ENCODE assay signal across 1 cellular context in the genomic region with DNA sequence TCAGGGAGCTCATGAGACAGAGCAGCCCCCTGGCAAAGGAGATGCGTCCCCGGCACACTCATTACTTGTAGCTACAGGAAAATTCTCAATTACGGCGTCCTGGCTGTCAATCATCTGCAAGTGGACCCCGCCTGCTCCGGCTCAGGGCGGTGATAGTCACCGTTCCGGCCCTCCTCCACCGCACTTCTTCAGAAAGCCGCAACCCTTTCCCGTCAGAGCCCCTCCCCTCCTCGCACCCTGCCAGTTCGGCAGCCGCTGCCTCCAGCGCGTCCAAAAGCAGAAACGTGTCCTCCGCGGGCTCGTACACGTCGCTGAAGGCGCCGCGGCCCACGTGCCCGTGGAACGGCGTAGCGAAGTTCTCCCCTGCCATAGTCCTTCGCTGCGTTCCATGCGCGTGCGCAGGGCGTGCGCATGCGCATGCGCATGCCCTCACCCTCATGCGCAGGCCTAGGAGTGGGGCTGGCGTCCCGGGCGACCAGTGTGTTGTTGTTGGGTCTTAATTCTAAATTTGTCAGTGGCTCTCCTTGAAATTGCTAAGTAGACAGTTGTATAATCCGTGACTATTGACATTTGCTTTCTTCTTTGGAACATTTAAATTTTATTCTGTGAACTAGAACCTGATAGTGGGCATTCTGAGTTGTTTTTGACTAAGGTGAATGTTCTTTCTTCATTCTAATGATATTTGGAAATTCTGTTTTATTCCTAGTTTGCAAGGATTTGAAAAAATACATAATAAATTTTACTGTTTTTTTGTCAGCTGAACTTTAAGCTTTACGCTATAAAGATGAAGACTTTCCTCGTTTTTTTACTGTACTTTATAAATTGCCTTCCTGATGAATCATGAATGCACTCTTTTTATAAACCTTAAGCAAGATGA.
TF ChIP-seq lines count a peak whose summit lies in the region.

No MANE protein-coding gene starts in this region.

TF ChIP-seq in HepG2, 621 proteins besides CTCF, POLR2A, EP300 and RAD21 (continued from another document and continues in another):
- TF ChIP-seq, protein P1, sequence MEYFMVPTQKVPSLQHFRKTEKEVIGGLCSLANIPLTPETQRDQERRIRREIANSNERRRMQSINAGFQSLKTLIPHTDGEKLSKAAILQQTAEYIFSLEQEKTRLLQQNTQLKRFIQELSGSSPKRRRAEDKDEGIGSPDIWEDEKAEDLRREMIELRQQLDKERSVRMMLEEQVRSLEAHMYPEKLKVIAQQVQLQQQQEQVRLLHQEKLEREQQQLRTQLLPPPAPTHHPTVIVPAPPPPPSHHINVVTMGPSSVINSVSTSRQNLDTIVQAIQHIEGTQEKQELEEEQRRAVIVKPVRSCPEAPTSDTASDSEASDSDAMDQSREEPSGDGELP (IDR thresholded peaks at IDR 0.05; ENCODE audit: borderline replicate concordance, low read depth) = no peak
- no peak; the same call in 1 of the 2 replicates for TF ChIP-seq KDM1A (CRISPR knock-in tag; IDR thresholded peaks at IDR 0.05)
- peak; percentile 67; the same call in 1 of the 2 replicates for TF ChIP-seq KLF9 (CRISPR knock-in tag; IDR thresholded peaks at IDR 0.05; ENCODE audit: low read depth)
- TF ChIP-seq, protein P2, sequence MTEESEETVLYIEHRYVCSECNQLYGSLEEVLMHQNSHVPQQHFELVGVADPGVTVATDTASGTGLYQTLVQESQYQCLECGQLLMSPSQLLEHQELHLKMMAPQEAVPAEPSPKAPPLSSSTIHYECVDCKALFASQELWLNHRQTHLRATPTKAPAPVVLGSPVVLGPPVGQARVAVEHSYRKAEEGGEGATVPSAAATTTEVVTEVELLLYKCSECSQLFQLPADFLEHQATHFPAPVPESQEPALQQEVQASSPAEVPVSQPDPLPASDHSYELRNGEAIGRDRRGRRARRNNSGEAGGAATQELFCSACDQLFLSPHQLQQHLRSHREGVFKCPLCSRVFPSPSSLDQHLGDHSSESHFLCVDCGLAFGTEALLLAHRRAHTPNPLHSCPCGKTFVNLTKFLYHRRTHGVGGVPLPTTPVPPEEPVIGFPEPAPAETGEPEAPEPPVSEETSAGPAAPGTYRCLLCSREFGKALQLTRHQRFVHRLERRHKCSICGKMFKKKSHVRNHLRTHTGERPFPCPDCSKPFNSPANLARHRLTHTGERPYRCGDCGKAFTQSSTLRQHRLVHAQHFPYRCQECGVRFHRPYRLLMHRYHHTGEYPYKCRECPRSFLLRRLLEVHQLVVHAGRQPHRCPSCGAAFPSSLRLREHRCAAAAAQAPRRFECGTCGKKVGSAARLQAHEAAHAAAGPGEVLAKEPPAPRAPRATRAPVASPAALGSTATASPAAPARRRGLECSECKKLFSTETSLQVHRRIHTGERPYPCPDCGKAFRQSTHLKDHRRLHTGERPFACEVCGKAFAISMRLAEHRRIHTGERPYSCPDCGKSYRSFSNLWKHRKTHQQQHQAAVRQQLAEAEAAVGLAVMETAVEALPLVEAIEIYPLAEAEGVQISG (CRISPR knock-in tag; IDR thresholded peaks at IDR 0.05) = peak; percentile 91
- peak; percentile 61; the same call in 1 of the 2 replicates for TF ChIP-seq ZNF644 (CRISPR knock-in tag; IDR thresholded peaks at IDR 0.05; ENCODE audit: low read depth)
- peak; percentile 71 for TF ChIP-seq RARA (CRISPR knock-in tag; IDR thresholded peaks at IDR 0.05)
- peak; percentile 54; the same call in 1 of the 2 replicates for TF ChIP-seq RCOR2 (CRISPR knock-in tag; IDR thresholded peaks at IDR 0.05)
- TF ChIP-seq, protein P3, sequence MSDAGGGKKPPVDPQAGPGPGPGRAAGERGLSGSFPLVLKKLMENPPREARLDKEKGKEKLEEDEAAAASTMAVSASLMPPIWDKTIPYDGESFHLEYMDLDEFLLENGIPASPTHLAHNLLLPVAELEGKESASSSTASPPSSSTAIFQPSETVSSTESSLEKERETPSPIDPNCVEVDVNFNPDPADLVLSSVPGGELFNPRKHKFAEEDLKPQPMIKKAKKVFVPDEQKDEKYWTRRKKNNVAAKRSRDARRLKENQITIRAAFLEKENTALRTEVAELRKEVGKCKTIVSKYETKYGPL (CRISPR knock-in tag; IDR thresholded peaks at IDR 0.05) = peak; percentile 83; the same call in 1 of the 2 replicates
- TF ChIP-seq, protein P4, sequence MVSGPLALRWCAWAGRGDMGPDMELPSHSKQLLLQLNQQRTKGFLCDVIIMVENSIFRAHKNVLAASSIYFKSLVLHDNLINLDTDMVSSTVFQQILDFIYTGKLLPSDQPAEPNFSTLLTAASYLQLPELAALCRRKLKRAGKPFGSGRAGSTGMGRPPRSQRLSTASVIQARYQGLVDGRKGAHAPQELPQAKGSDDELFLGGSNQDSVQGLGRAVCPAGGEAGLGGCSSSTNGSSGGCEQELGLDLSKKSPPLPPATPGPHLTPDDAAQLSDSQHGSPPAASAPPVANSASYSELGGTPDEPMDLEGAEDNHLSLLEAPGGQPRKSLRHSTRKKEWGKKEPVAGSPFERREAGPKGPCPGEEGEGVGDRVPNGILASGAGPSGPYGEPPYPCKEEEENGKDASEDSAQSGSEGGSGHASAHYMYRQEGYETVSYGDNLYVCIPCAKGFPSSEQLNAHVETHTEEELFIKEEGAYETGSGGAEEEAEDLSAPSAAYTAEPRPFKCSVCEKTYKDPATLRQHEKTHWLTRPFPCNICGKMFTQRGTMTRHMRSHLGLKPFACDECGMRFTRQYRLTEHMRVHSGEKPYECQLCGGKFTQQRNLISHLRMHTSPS (CRISPR knock-in tag; IDR thresholded peaks at IDR 0.05; ENCODE audit: low read depth) = peak; percentile 76
- TF ChIP-seq, protein P5, sequence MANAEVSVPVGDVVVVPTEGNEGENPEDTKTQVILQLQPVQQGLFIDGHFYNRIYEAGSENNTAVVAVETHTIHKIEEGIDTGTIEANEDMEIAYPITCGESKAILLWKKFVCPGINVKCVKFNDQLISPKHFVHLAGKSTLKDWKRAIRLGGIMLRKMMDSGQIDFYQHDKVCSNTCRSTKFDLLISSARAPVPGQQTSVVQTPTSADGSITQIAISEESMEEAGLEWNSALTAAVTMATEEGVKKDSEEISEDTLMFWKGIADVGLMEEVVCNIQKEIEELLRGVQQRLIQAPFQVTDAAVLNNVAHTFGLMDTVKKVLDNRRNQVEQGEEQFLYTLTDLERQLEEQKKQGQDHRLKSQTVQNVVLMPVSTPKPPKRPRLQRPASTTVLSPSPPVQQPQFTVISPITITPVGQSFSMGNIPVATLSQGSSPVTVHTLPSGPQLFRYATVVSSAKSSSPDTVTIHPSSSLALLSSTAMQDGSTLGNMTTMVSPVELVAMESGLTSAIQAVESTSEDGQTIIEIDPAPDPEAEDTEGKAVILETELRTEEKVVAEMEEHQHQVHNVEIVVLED (CRISPR knock-in tag; IDR thresholded peaks at IDR 0.05; ENCODE audit: borderline replicate concordance) = peak; percentile 89
- TF ChIP-seq CEBPB (IDR thresholded peaks at IDR 0.05; ENCODE audit: borderline replicate concordance, low read depth, low read length) = no peak
- peak; percentile 59; the same call in 1 of the 2 replicates for TF ChIP-seq TRIM24 (CRISPR knock-in tag; IDR thresholded peaks at IDR 0.05)
- TF ChIP-seq, protein P6, sequence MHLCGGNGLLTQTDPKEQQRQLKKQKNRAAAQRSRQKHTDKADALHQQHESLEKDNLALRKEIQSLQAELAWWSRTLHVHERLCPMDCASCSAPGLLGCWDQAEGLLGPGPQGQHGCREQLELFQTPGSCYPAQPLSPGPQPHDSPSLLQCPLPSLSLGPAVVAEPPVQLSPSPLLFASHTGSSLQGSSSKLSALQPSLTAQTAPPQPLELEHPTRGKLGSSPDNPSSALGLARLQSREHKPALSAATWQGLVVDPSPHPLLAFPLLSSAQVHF (CRISPR knock-in tag; IDR thresholded peaks at IDR 0.05) = peak; percentile 97
- peak; percentile 100 for TF ChIP-seq ZNF607 (CRISPR knock-in tag; IDR thresholded peaks at IDR 0.05; ENCODE audit: borderline replicate concordance)
- TF ChIP-seq SIX4 (CRISPR knock-in tag; IDR thresholded peaks at IDR 0.05) = peak; percentile 71
- TF ChIP-seq, protein P7, sequence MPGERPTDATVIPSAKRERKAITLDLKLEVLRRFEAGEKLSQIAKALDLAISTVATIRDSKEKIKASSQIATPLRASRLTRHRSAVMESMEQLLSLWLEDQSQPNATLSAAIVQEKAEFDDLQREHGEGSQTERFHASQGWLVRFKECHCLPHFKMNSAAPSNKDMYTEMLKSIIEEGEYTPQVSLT (CRISPR knock-in tag; IDR thresholded peaks at IDR 0.05; ENCODE audit: borderline replicate concordance, low read depth) = peak; percentile 60; the same call in 1 of the 2 replicates
- TF ChIP-seq ELF3 (CRISPR knock-in tag; IDR thresholded peaks at IDR 0.05) = peak; percentile 78
- TF ChIP-seq, protein P8, sequence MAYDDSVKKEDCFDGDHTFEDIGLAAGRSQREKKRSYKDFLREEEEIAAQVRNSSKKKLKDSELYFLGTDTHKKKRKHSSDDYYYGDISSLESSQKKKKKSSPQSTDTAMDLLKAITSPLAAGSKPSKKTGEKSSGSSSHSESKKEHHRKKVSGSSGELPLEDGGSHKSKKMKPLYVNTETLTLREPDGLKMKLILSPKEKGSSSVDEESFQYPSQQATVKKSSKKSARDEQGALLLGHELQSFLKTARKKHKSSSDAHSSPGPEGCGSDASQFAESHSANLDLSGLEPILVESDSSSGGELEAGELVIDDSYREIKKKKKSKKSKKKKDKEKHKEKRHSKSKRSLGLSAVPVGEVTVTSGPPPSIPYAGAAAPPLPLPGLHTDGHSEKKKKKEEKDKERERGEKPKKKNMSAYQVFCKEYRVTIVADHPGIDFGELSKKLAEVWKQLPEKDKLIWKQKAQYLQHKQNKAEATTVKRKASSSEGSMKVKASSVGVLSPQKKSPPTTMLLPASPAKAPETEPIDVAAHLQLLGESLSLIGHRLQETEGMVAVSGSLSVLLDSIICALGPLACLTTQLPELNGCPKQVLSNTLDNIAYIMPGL (CRISPR knock-in tag; IDR thresholded peaks at IDR 0.05; ENCODE audit: borderline replicate concordance in 1 of 2, low read depth in 1 of 2) = peak; percentile 84 to 89
- no peak; the same call in 1 of the 2 replicates for TF ChIP-seq ZNF234 (CRISPR knock-in tag; conservative IDR thresholded peaks at IDR 0.05)
- peak; percentile 82; the same call in 1 of the 2 replicates for TF ChIP-seq BRCA1 (CRISPR knock-in tag; IDR thresholded peaks at IDR 0.05)
- 0 out of 2 replicates have a peak, but pooled peaks have one; percentile 67 for TF ChIP-seq MIXL1 (CRISPR knock-in tag; IDR thresholded peaks at IDR 0.05)
- TF ChIP-seq FOXA1 (IDR thresholded peaks at IDR 0.05) = no peak
- peak; percentile 41 for TF ChIP-seq FOXA1 (CRISPR knock-in tag; IDR thresholded peaks at IDR 0.05)
- TF ChIP-seq HDAC2 (CRISPR knock-in tag; IDR thresholded peaks at IDR 0.05) = peak; percentile 87
- TF ChIP-seq NR1H2 (CRISPR knock-in tag; IDR thresholded peaks at IDR 0.05; ENCODE audit: borderline replicate concordance, low read depth) = peak; percentile 98
- TF ChIP-seq KLF13 (CRISPR knock-in tag; IDR thresholded peaks at IDR 0.05) = peak; percentile 99
- TF ChIP-seq ZNF547 (CRISPR knock-in tag; IDR thresholded peaks at IDR 0.05) = peak; percentile 99
- TF ChIP-seq, protein P9, sequence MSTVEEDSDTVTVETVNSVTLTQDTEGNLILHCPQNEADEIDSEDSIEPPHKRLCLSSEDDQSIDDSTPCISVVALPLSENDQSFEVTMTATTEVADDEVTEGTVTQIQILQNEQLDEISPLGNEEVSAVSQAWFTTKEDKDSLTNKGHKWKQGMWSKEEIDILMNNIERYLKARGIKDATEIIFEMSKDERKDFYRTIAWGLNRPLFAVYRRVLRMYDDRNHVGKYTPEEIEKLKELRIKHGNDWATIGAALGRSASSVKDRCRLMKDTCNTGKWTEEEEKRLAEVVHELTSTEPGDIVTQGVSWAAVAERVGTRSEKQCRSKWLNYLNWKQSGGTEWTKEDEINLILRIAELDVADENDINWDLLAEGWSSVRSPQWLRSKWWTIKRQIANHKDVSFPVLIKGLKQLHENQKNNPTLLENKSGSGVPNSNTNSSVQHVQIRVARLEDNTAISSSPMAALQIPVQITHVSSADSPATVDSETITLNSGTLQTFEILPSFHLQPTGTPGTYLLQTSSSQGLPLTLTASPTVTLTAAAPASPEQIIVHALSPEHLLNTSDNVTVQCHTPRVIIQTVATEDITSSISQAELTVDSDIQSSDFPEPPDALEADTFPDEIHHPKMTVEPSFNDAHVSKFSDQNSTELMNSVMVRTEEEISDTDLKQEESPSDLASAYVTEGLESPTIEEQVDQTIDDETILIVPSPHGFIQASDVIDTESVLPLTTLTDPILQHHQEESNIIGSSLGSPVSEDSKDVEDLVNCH (CRISPR knock-in tag; IDR thresholded peaks at IDR 0.05) = peak; percentile 92; the same call in 1 of the 2 replicates
- peak; percentile 93 for TF ChIP-seq HOXA3 (CRISPR knock-in tag; IDR thresholded peaks at IDR 0.05)
- 0 out of 2 replicates have a peak, but pooled peaks have one; percentile 62 for TF ChIP-seq HNRNPL (IDR thresholded peaks at IDR 0.05; ENCODE audit: low read depth, low read length)
- TF ChIP-seq ZFY (CRISPR knock-in tag; IDR thresholded peaks at IDR 0.05) = peak; percentile 99
- TF ChIP-seq EED (CRISPR knock-in tag; IDR thresholded peaks at IDR 0.05) = peak; percentile 94
- no peak; the same call in 1 of the 2 replicates for TF ChIP-seq ZNF660 (CRISPR knock-in tag; IDR thresholded peaks at IDR 0.05; ENCODE audit: borderline replicate concordance, low read depth)
- TF ChIP-seq TOE1 (CRISPR knock-in tag; IDR thresholded peaks at IDR 0.05) = peak; percentile 95; the same call in 1 of the 2 replicates
- TF ChIP-seq REPIN1 (CRISPR knock-in tag; IDR thresholded peaks at IDR 0.05; ENCODE audit: borderline replicate concordance, low read depth) = peak; percentile 99
- TF ChIP-seq TBL1XR1 (IDR thresholded peaks at IDR 0.05; ENCODE audit: borderline replicate concordance, low read length, partially characterized antibody) = no peak
- TF ChIP-seq, protein P10, sequence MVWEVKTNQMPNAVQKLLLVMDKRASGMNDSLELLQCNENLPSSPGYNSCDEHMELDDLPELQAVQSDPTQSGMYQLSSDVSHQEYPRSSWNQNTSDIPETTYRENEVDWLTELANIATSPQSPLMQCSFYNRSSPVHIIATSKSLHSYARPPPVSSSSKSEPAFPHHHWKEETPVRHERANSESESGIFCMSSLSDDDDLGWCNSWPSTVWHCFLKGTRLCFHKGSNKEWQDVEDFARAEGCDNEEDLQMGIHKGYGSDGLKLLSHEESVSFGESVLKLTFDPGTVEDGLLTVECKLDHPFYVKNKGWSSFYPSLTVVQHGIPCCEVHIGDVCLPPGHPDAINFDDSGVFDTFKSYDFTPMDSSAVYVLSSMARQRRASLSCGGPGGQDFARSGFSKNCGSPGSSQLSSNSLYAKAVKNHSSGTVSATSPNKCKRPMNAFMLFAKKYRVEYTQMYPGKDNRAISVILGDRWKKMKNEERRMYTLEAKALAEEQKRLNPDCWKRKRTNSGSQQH (CRISPR knock-in tag; IDR thresholded peaks at IDR 0.05; ENCODE audit: low read depth) = peak; percentile 85
- TF ChIP-seq HIVEP1 (CRISPR knock-in tag; IDR thresholded peaks at IDR 0.05) = peak; percentile 96
- peak; percentile 55 for TF ChIP-seq HNRNPK (IDR thresholded peaks at IDR 0.05; ENCODE audit: low read depth, low read length, poor library complexity, severe bottlenecking)
